9 cellular contexts compared by ENCODE assay signal in genomic region chr4:134024251-134024650, GRCh38.
DNase-seq lines count a peak whose midpoint lies in the region; ATAC-seq, FAIRE-seq and TF ChIP-seq lines count a peak whose summit lies in the region.
"Had no signal": no experiment of that assay in that cellular context is flagged by ENCODE, and none has a peak within 500 bp of the region (broad histone marks: within the 10 kb centered on the region; RNA-seq: fewer than 3 reads in every experiment).

No MANE protein-coding gene starts in this region.

- 72 to 88% (median 73%) methylated on average over 2 of the region's 2 CpGs for WGBS in small intestine, 3 donors

- H3K9me2 ChIP-seq in GM23338 (ENCODE audit: insufficient read depth) (peaks cover 12% of the 10 kb centered on the region; the same call in 1 of the 2 replicates), OCI-LY1 (ENCODE audit: low read depth, low read length) (no peaks in the 10 kb centered on the region; the same call in 1 of the 2 replicates)

- no TSS peak for BruUV-seq in A673 (replicated peaks; lab: Mats Ljungman, UMichigan)

- no peak overlapping the region for H3K9ac ChIP-seq in OCI-LY1 (ENCODE audit: low read length)

- intact Hi-C loops in A673 (cut with micrococcal nuclease; ENCODE audit: unreplicated experiment): no loop called here

- POLR2A ChIA-PET in A673 (lab: Charles Lee; ENCODE audit: low non-redundant PET): no interaction called here

- FAIRE-seq in small intestine (lab: Jason Lieb, UNC): no peak

- H3K27me3 Mint-ChIP-seq in GM23338 (ENCODE audit: insufficient read depth, low read depth, poor library complexity): no peaks in the 10 kb centered on the region
- H3K27me3 Mint-ChIP-seq in activated CD8-positive, alpha-beta memory T cell treated with anti-CD3 and anti-CD28 coated beads, Interleukin-2, amount 10 ng/mL, durations not matched to agents 7 days and 5 days: no peaks in the 10 kb centered on the region

- peak overlapping the region; percentile 51; the same call in 1 of the 2 replicates for H3K27ac Mint-ChIP-seq in GM23338
- H3K27ac Mint-ChIP-seq in activated CD8-positive, alpha-beta memory T cell treated with anti-CD3 and anti-CD28 coated beads, Interleukin-2, amount 10 ng/mL, durations not matched to agents 7 days and 5 days: no peak overlapping the region
- H3K27ac Mint-ChIP-seq: nephron had no signal

- no peaks in the 10 kb centered on the region for H3K9me3 ChIP-seq in A673 (ENCODE audit: low read depth, low read length, poor library complexity, severe bottlenecking)
- no peaks in the 10 kb centered on the region for H3K9me3 ChIP-seq in OCI-LY1 (ENCODE audit: low read length)
- H3K9me3 ChIP-seq in small intestine (ENCODE audit: control insufficient read depth, low read depth): no peaks in the 10 kb centered on the region

- no peaks in the 10 kb centered on the region for H3K27me3 ChIP-seq in A673 (replicated peaks; ENCODE audit: insufficient read depth, low read depth, low read length, poor library complexity)
- H3K27me3 ChIP-seq in GM23338 (ENCODE audit: insufficient read depth): no peaks in the 10 kb centered on the region
- no peaks in the 10 kb centered on the region for H3K27me3 ChIP-seq in OCI-LY1 (ENCODE audit: insufficient read depth, low read length)
- no peaks in the 10 kb centered on the region for H3K27me3 ChIP-seq in small intestine (ENCODE audit: control insufficient read depth in 2 of 2, insufficient read depth in 2 of 2, low read length in 2 of 2)

- no peaks in the 10 kb centered on the region for H3K9me3 Mint-ChIP-seq in GM23338
- H3K9me3 Mint-ChIP-seq in activated CD8-positive, alpha-beta memory T cell treated with anti-CD3 and anti-CD28 coated beads, Interleukin-2, amount 10 ng/mL, durations not matched to agents 7 days and 5 days (ENCODE audit: low read depth): peaks cover 2% of the 10 kb centered on the region
- H3K9me3 Mint-ChIP-seq: nephron had no signal

- no peak overlapping the region for H2AFZ ChIP-seq in GM23338
- H2AFZ ChIP-seq in OCI-LY1 (ENCODE audit: low read length): peak overlapping the region; percentile 94

- peaks cover 8% of the 10 kb centered on the region; the same call in 2 of the 3 replicates for H3K4me1 Mint-ChIP-seq in GM23338
- H3K4me1 Mint-ChIP-seq in activated CD8-positive, alpha-beta memory T cell treated with anti-CD3 and anti-CD28 coated beads, Interleukin-2, amount 10 ng/mL, durations not matched to agents 7 days and 5 days: no peaks in the 10 kb centered on the region
- H3K4me1 Mint-ChIP-seq: nephron had no signal

- H3K36me3 Mint-ChIP-seq in GM23338 (ENCODE audit: low read depth): peaks cover 5% of the 10 kb centered on the region; the same call in 1 of the 3 replicates
- H3K36me3 Mint-ChIP-seq in activated CD8-positive, alpha-beta memory T cell treated with anti-CD3 and anti-CD28 coated beads, Interleukin-2, amount 10 ng/mL, durations not matched to agents 7 days and 5 days: no peaks in the 10 kb centered on the region

- DNase-seq in A673 (ENCODE audit: low spot score) (peak; percentile 43), GM23338 (ENCODE audit: low spot score) (peak; percentile 57), fibroblast of pulmonary artery (ENCODE audit: low read depth) (peak; percentile 17), small intestine (no peak)
- DNase-seq in effector CD4-positive, alpha-beta T cell: no peak
- no peak for DNase-seq in activated CD8-positive, alpha-beta memory T cell treated with anti-CD3 and anti-CD28 coated beads, Interleukin-2, amount 10 ng/mL, durations not matched to agents 7 days and 5 days
- DNase-seq in activated naive CD4-positive, alpha-beta T cell treated with anti-CD3 and anti-CD28 coated beads, Interleukin-2, amount 50 U/mL, for 16 hours: no peak

- no peaks in the 10 kb centered on the region for H3K79me2 ChIP-seq in GM23338 (replicated peaks; ENCODE audit: insufficient read depth)
- H3K79me2 ChIP-seq in OCI-LY1 (ENCODE audit: insufficient read depth, low read length): no peaks in the 10 kb centered on the region

- CTCF ChIA-PET in A673 (lab: Charles Lee): interaction anchor here (0.6 kb wide), 1 partner anchor 750 kb away, joined by 6 read pairs; no protein-coding TSS in a partner anchor
- CTCF ChIA-PET in activated CD8-positive, alpha-beta memory T cell treated with anti-CD3 and anti-CD28 coated beads, Interleukin-2, amount 10 ng/mL, durations not matched to agents 7 days and 5 days (lab: Charles Lee): no interaction called here

- no peaks in the 10 kb centered on the region for H3K4me1 ChIP-seq in A673 (ENCODE audit: insufficient read depth, low read length, poor library complexity, severe bottlenecking)
- peaks cover 7% of the 10 kb centered on the region; the same call in 1 of the 2 replicates for H3K4me1 ChIP-seq in GM23338 (ENCODE audit: insufficient read depth)
- H3K4me1 ChIP-seq in OCI-LY1 (ENCODE audit: insufficient read depth, low read length, severe bottlenecking): peaks cover 15% of the 10 kb centered on the region
- H3K4me1 ChIP-seq in small intestine (ENCODE audit: control insufficient read depth in 2 of 2, insufficient read depth in 1 of 2, low read depth in 1 of 2, low read length in 1 of 2): no peaks in the 10 kb centered on the region

- TF ChIP-seq CTCF in A673 (conservative IDR thresholded peaks at IDR 0.05; ENCODE audit: low read depth, low read length) (peak; percentile 47), GM23338 (conservative IDR thresholded peaks at IDR 0.05; ENCODE audit: low read depth in 2 of 2) (peak; percentile 65 to 76), OCI-LY1 (IDR thresholded peaks at IDR 0.05; ENCODE audit: low read length) (peak; percentile 54), fibroblast of pulmonary artery (IDR thresholded peaks at IDR 0.05; ENCODE audit: low read length, missing control alignments) (peak; percentile 24)

- H3K27ac ChIP-seq in A673 (ENCODE audit: low read depth, low read length, poor library complexity, severe bottlenecking) (no peak overlapping the region), GM23338 (ENCODE audit: low read depth) (no peak overlapping the region), OCI-LY1 (ENCODE audit: low read depth, low read length, poor library complexity, severe bottlenecking) (no peak overlapping the region), small intestine (ENCODE audit: low read depth in 1 of 2, low read length in 1 of 2) (no peak overlapping the region)

- H3F3A ChIP-seq in GM23338 (replicated peaks; ENCODE audit: low read depth): no peaks in the 10 kb centered on the region
- 0 out of 2 replicates have a peak, but pooled peaks cover 5% of the 10 kb centered on the region for H3F3A ChIP-seq in OCI-LY1 (ENCODE audit: insufficient read depth, low read length)

- H3K4me3 ChIP-seq in A673 (ENCODE audit: low read depth, low read length, poor library complexity, severe bottlenecking): no peak overlapping the region
- no peak overlapping the region for H3K4me3 ChIP-seq in GM23338
- no peak overlapping the region for H3K4me3 ChIP-seq in OCI-LY1 (ENCODE audit: low read depth, low read length, poor library complexity, severe bottlenecking)
- H3K4me3 ChIP-seq in fibroblast of pulmonary artery (replicated peaks; ENCODE audit: low read depth, low read length): no peak overlapping the region
- H3K4me3 ChIP-seq in small intestine (ENCODE audit: low read depth in 1 of 2, low read length in 2 of 2): no peak overlapping the region

- no peak overlapping the region for H3K4me3 Mint-ChIP-seq in GM23338
- H3K4me3 Mint-ChIP-seq in activated CD8-positive, alpha-beta memory T cell treated with anti-CD3 and anti-CD28 coated beads, Interleukin-2, amount 10 ng/mL, durations not matched to agents 7 days and 5 days: no peak overlapping the region
- H3K4me3 Mint-ChIP-seq: nephron had no signal

- H3K4me2 ChIP-seq in GM23338: no peak overlapping the region
- no peak overlapping the region for H3K4me2 ChIP-seq in OCI-LY1 (ENCODE audit: low read length)

- no peaks in the 10 kb centered on the region for H3K36me3 ChIP-seq in A673 (ENCODE audit: insufficient read depth, low read length, poor library complexity, severe bottlenecking)
- H3K36me3 ChIP-seq in GM23338 (ENCODE audit: insufficient read depth): no peaks in the 10 kb centered on the region
- H3K36me3 ChIP-seq in OCI-LY1 (ENCODE audit: insufficient read depth, low read length): no peaks in the 10 kb centered on the region
- H3K36me3 ChIP-seq in small intestine (ENCODE audit: control insufficient read depth in 2 of 2, insufficient read depth in 2 of 2, low read length in 2 of 2): no peaks in the 10 kb centered on the region

- ATAC-seq in GM23338: peak; percentile 69
- ATAC-seq in activated CD8-positive, alpha-beta memory T cell treated with anti-CD3 and anti-CD28 coated beads, Interleukin-2, amount 10 ng/mL, durations not matched to agents 7 days and 5 days: no peak

- H4K20me1 ChIP-seq in GM23338 (replicated peaks; ENCODE audit: insufficient read depth) (no peaks in the 10 kb centered on the region), OCI-LY1 (ENCODE audit: insufficient read depth, low read length) (no peaks in the 10 kb centered on the region)

TF ChIP-seq in GM23338, 12 proteins besides CTCF, POLR2A, EP300 and RAD21 (continues in another document):
- no peak for TF ChIP-seq ZNF331 (CRISPR knock-in tag; IDR thresholded peaks at IDR 0.05; ENCODE audit: low read depth)
- no peak for TF ChIP-seq EZH2phosphoT487 (IDR thresholded peaks at IDR 0.05; ENCODE audit: unreplicated experiment)
- no peak for TF ChIP-seq REST (IDR thresholded peaks at IDR 0.05; ENCODE audit: unreplicated experiment)
- no peak for TF ChIP-seq POLR2AphosphoS5 (IDR thresholded peaks at IDR 0.05; ENCODE audit: low read depth)

Comparison
In these comparisons a context has a peak if more than half of its experiments do, and no peak if none do; other contexts are left out.
1. DNase-seq: peak in A673 (single experiment), GM23338 (single experiment) and fibroblast of pulmonary artery (single experiment); none in effector CD4-positive, alpha-beta T cell (single experiment), activated CD8-positive, alpha-beta memory T cell treated with anti-CD3 and anti-CD28 coated beads, Interleukin-2, amount 10 ng/mL, durations not matched to agents 7 days and 5 days (single experiment), activated naive CD4-positive, alpha-beta T cell treated with anti-CD3 and anti-CD28 coated beads, Interleukin-2, amount 50 U/mL, for 16 hours (single experiment) and small intestine (single experiment).
2. Peak in every context shown above with its lines, with median percentiles within 50 percentile points of each other: CTCF ChIP-seq.